Comparison of ENCODE assay signal across 16 cellular contexts in the genomic region with DNA sequence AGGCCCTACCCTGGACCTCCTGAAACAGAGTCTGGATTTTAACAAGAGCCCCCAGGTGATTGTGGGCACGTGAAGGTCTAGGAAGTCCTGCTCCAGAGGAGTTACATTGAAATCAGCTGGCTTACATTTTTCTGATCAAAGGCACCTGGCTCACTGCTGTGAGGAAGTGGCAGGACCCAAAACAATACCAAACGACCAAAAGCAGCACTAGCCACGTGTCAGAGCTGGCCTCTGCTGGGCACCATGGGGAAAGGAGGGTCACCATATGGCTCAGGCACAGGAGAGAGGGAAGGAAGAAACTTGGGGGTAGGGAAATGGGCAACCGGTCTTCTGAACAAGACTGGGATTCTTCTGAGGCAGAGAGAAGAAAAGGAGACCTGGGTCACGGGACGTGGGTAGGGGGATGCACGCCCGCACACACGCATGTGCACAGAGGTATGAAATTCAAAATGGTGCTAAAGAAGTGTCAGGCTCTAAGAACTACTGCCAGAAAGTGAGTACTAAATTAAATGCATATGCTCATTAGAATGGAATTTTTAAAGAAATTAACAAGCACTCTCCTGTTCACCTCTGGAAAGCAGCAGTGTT.
DNase-seq lines count a peak whose midpoint lies in the region; ATAC-seq, FAIRE-seq and TF ChIP-seq lines count a peak whose summit lies in the region.
"Had no signal": no experiment of that assay in that cellular context is flagged by ENCODE, and none has a peak within 500 bp of the region (broad histone marks: within the 10 kb centered on the region; RNA-seq: fewer than 3 reads in every experiment).

No MANE protein-coding gene starts in this region.

- peaks cover 35% of the 10 kb centered on the region for H3K36me3 Mint-ChIP-seq in T-helper 1 cell treated with Interleukin-12 subunit alpha and Interleukin-12 subunit beta and Interleukin-4 antibody, amounts not matched to agents 30 μg/mL and 1 μg/mL, for 36 hours (ENCODE audit: low read depth)
- peaks cover 18% of the 10 kb centered on the region for H3K36me3 Mint-ChIP-seq in activated CD8-positive, alpha-beta T cell treated with anti-CD3 and anti-CD28 coated beads, Interleukin-2, amount 10 ng/mL, durations not matched to agents 7 days and 5 days (ENCODE audit: low read depth)

- POLR2A ChIA-PET in activated CD8-positive, alpha-beta T cell treated with anti-CD3 and anti-CD28 coated beads, Interleukin-2, amount 10 ng/mL, durations not matched to agents 7 days and 5 days (lab: Charles Lee), result no interaction called here

- TF ChIP-seq CTCF in keratinocyte (optimal IDR thresholded peaks at IDR 0.05 in 1 of 3, IDR thresholded peaks at IDR 0.05 in 1 of 3, conservative IDR thresholded peaks at IDR 0.05 in 1 of 3; ENCODE audit: extremely low read depth in 1 of 3, insufficient read depth in 2 of 3, low read length in 3 of 3), result peak in 1 of 3 experiments; percentile 29

- no peak overlapping the region for H3K4me3 ChIP-seq in GM23248
- no peak overlapping the region for H3K4me3 ChIP-seq in keratinocyte (ENCODE audit: control insufficient read depth in 2 of 3, extremely low read depth in 1 of 3, insufficient read depth in 2 of 3, low read depth in 1 of 3, low read length in 3 of 3)
- H3K4me3 ChIP-seq: cardiac muscle cell, left ventricle myocardium inferior had no signal

- H3K36me3 ChIP-seq in GM23248 (ENCODE audit: low read depth), result no peaks in the 10 kb centered on the region
- H3K36me3 ChIP-seq in keratinocyte (ENCODE audit: control insufficient read depth in 2 of 2, extremely low read depth in 1 of 2, insufficient read depth in 2 of 2, low read length in 2 of 2), result no peaks in the 10 kb centered on the region
- H3K36me3 ChIP-seq: cardiac muscle cell, left ventricle myocardium inferior had no signal

- H4K20me1 ChIP-seq in GM23248 (ENCODE audit: insufficient read depth) (no peaks in the 10 kb centered on the region), keratinocyte (ENCODE audit: control insufficient read depth, extremely low read depth, insufficient read depth, low read length) (no peaks in the 10 kb centered on the region)

- CTCF ChIA-PET in activated CD8-positive, alpha-beta T cell treated with anti-CD3 and anti-CD28 coated beads, Interleukin-2, amount 10 ng/mL, durations not matched to agents 7 days and 5 days (lab: Charles Lee), result interaction anchor here (0.6 kb wide), 1 partner anchor 12 kb away, joined by 3 read pairs; no protein-coding TSS in a partner anchor

- peaks cover 60% of the 10 kb centered on the region for H3K4me1 Mint-ChIP-seq in T-helper 1 cell treated with Interleukin-12 subunit alpha and Interleukin-12 subunit beta and Interleukin-4 antibody, amounts not matched to agents 30 μg/mL and 1 μg/mL, for 36 hours (ENCODE audit: low read depth)
- peaks cover 43% of the 10 kb centered on the region for H3K4me1 Mint-ChIP-seq in activated CD8-positive, alpha-beta T cell treated with anti-CD3 and anti-CD28 coated beads, Interleukin-2, amount 10 ng/mL, durations not matched to agents 7 days and 5 days (ENCODE audit: low read depth)

- no peaks in the 10 kb centered on the region for H3K9me1 ChIP-seq in keratinocyte (ENCODE audit: control insufficient read depth, extremely low read depth, insufficient read depth, low read length)

- dilution Hi-C loops in keratinocyte (cut with MboI; ENCODE audit: extremely low pct_ligation_motif_present, low sequenced_read_pairs), result no loop called here

- H3K27ac Mint-ChIP-seq in T-helper 1 cell treated with Interleukin-12 subunit alpha and Interleukin-12 subunit beta and Interleukin-4 antibody, amounts not matched to agents 30 μg/mL and 1 μg/mL, for 36 hours, result peak overlapping the region; percentile 82
- H3K27ac Mint-ChIP-seq in activated CD8-positive, alpha-beta T cell treated with anti-CD3 and anti-CD28 coated beads, Interleukin-2, amount 10 ng/mL, durations not matched to agents 7 days and 5 days, result peak overlapping the region; percentile 23
- H3K27ac Mint-ChIP-seq: CD4-positive, alpha-beta T cell; progenitor cell of endocrine pancreas had no signal

- H3K4me1 ChIP-seq in GM23248 (ENCODE audit: insufficient read depth) (peaks cover 26% of the 10 kb centered on the region), keratinocyte (ENCODE audit: control insufficient read depth, extremely low read depth, insufficient read depth, low read length) (peaks cover 31% of the 10 kb centered on the region)

- FAIRE-seq in keratinocyte (lab: Jason Lieb, UNC), result no peak

- H3K4me3 Mint-ChIP-seq in T-helper 1 cell treated with Interleukin-12 subunit alpha and Interleukin-12 subunit beta and Interleukin-4 antibody, amounts not matched to agents 30 μg/mL and 1 μg/mL, for 36 hours, result peak overlapping the region; percentile 58
- H3K4me3 Mint-ChIP-seq in activated CD8-positive, alpha-beta T cell treated with anti-CD3 and anti-CD28 coated beads, Interleukin-2, amount 10 ng/mL, durations not matched to agents 7 days and 5 days, result no peak overlapping the region
- H3K4me3 Mint-ChIP-seq: CD4-positive, alpha-beta T cell had no signal

- no peaks in the 10 kb centered on the region for H3K9me3 ChIP-seq in GM23248 (ENCODE audit: low read depth)
- no peaks in the 10 kb centered on the region for H3K9me3 ChIP-seq in keratinocyte (ENCODE audit: control insufficient read depth, low read depth, low read length)
- H3K9me3 ChIP-seq: left ventricle myocardium inferior had no signal

- no peak overlapping the region for H2AFZ ChIP-seq in GM23248
- no peak overlapping the region for H2AFZ ChIP-seq in keratinocyte (ENCODE audit: control insufficient read depth, low read length)

- H3F3A ChIP-seq in GM23248 (ENCODE audit: insufficient read depth), result peaks cover 19% of the 10 kb centered on the region

- DNase-seq in T-helper 1 cell (no peak), GM23248 (no peak), keratinocyte (ENCODE audit: low read depth, low spot score) (no peak), NCI-H510A (lab: John Stamatoyannopoulos, UW) (no peak), MV-4-11 (lab: John Stamatoyannopoulos, UW) (no peak)
- DNase-seq in activated CD8-positive, alpha-beta T cell treated with anti-CD3 and anti-CD28 coated beads, Interleukin-2, amount 10 ng/mL, durations not matched to agents 7 days and 5 days, result no peak
- DNase-seq: CD4-positive, alpha-beta T cell; effector CD8-positive, alpha-beta T cell; H7; left ventricle myocardium inferior; NCI-H1417; stimulated activated CD4-positive, alpha-beta T cell treated with anti-CD3 and anti-CD28 coated beads, Interleukin-12 subunit alpha, Interleukin-12 subunit beta, amount 100 ng/mL, for 4 hours had no signal

- H3K27ac ChIP-seq in GM23248 (peak overlapping the region; percentile 74), keratinocyte (ENCODE audit: control insufficient read depth, insufficient read depth, low read length) (peak overlapping the region; percentile 97)
- H3K27ac ChIP-seq: cardiac muscle cell, left ventricle myocardium inferior had no signal

- ATAC-seq in activated CD8-positive, alpha-beta T cell treated with anti-CD3 and anti-CD28 coated beads, Interleukin-2, amount 10 ng/mL, durations not matched to agents 7 days and 5 days, result no peak
- ATAC-seq in HG02885 (IDR thresholded peaks at IDR 0.05; ENCODE audit: poor library complexity, unreplicated experiment), result no peak

- H3K27me3 Mint-ChIP-seq in T-helper 1 cell treated with Interleukin-12 subunit alpha and Interleukin-12 subunit beta and Interleukin-4 antibody, amounts not matched to agents 30 μg/mL and 1 μg/mL, for 36 hours (ENCODE audit: low read depth), result no peaks in the 10 kb centered on the region
- H3K27me3 Mint-ChIP-seq in activated CD8-positive, alpha-beta T cell treated with anti-CD3 and anti-CD28 coated beads, Interleukin-2, amount 10 ng/mL, durations not matched to agents 7 days and 5 days (ENCODE audit: low read depth), result no peaks in the 10 kb centered on the region
- H3K27me3 Mint-ChIP-seq: CD4-positive, alpha-beta T cell; progenitor cell of endocrine pancreas had no signal

- in situ Hi-C loops in GM23248 (cut with MboI), result no loop called here

- no peaks in the 10 kb centered on the region for H3K9me2 ChIP-seq in GM23248 (ENCODE audit: insufficient read depth)

- H3K4me2 ChIP-seq in GM23248 (ENCODE audit: unreplicated experiment) (peak overlapping the region; percentile 68), keratinocyte (ENCODE audit: control insufficient read depth, extremely low read depth, insufficient read depth, low read depth, low read length) (peak overlapping the region; percentile 68)

- H3K27me3 ChIP-seq in GM23248 (replicated peaks; ENCODE audit: insufficient read depth), result no peaks in the 10 kb centered on the region
- no peaks in the 10 kb centered on the region for H3K27me3 ChIP-seq in keratinocyte (ENCODE audit: control insufficient read depth, extremely low read depth, insufficient read depth, low read length)
- H3K27me3 ChIP-seq: cardiac muscle cell had no signal

- peaks cover 8% of the 10 kb centered on the region; the same call in 1 of the 2 replicates for H3K79me2 ChIP-seq in GM23248 (ENCODE audit: insufficient read depth)
- H3K79me2 ChIP-seq in keratinocyte (ENCODE audit: control insufficient read depth, insufficient read depth, low read length), result peaks cover 8% of the 10 kb centered on the region

- H3K9ac ChIP-seq in GM23248 (peak overlapping the region; percentile 39; the same call in 1 of the 2 replicates), keratinocyte (ENCODE audit: control insufficient read depth, extremely low read depth, insufficient read depth, low read length) (peak overlapping the region; percentile 74)

- WGBS in GM23248 (ENCODE audit: low coverage in 1 of 2, low lambda C conversion rate in 2 of 2, missing lambda C conversion rate in 2 of 2), 2 experiments, result 67 to 71% methylated on average over 9 of the region's 9 CpGs

- H3K9me3 Mint-ChIP-seq in T-helper 1 cell treated with Interleukin-12 subunit alpha and Interleukin-12 subunit beta and Interleukin-4 antibody, amounts not matched to agents 30 μg/mL and 1 μg/mL, for 36 hours, result no peaks in the 10 kb centered on the region
- no peaks in the 10 kb centered on the region for H3K9me3 Mint-ChIP-seq in activated CD8-positive, alpha-beta T cell treated with anti-CD3 and anti-CD28 coated beads, Interleukin-2, amount 10 ng/mL, durations not matched to agents 7 days and 5 days (ENCODE audit: insufficient read depth)
- H3K9me3 Mint-ChIP-seq: CD4-positive, alpha-beta T cell had no signal
